Comparison of ENCODE assay signal across 20 cellular contexts in genomic region chr9:101966706-101967105, GRCh38.
"Had no signal": no experiment of that assay in that cellular context is flagged by ENCODE, and none has a peak within 500 bp of the region (broad histone marks: within the 10 kb centered on the region; RNA-seq: fewer than 3 reads in every experiment).

No MANE protein-coding gene starts in this region.

- H3K36me3 ChIP-seq: MG63, Peyer's patch, SJCRH30 had no signal

- H3K27ac ChIP-seq: PC-9, Peyer's patch, SJCRH30, SK-N-MC had no signal

- H3K27me3 ChIP-seq: MG63, Peyer's patch, SJCRH30 had no signal

- H2AFZ ChIP-seq: PC-9 had no signal

- ATAC-seq: Right ventricle myocardium inferior had no signal

- H3K4me2 ChIP-seq: PC-9 had no signal

- DNase-seq: KBM-7; MG63; NCI-H1092; NCI-H1105 treated with DMSO at 0.1 percent for 48 hours; NCI-H1417 treated with DMSO at 0.1 percent for 48 hours; NCI-H146; NCI-H1694 treated with DMSO at 0.1 percent for 48 hours; NCI-H1930; NCI-H2081; NCI-H2107; NCI-H2227 treated with DMSO at 0.1 percent for 48 hours; NCI-H526 treated with DMSO at 0.1 percent for 48 hours; NCI-H748 treated with DMSO at 0.1 percent for 48 hours; NK-92 treated with Interleukin-12 subunit alpha and Interleukin-12 subunit beta, amount 100 ng/mL, for 24 hours; PC-9; Peyer's patch; SHP77 treated with DMSO at 0.1 percent for 48 hours had no signal

- H3K4me3 ChIP-seq: MG63, PC-9, Peyer's patch, SJCRH30, SK-N-MC had no signal

- H3K4me1 ChIP-seq: Peyer's patch had no signal

- H3K9me3 ChIP-seq: MG63, Peyer's patch, SJCRH30 had no signal
